In genomic region chr14:37874429-37875109, GRCh38 we compare ENCODE assay signal across 8 cellular contexts.
DNase-seq lines count a peak whose midpoint lies in the region; ATAC-seq and TF ChIP-seq lines count a peak whose summit lies in the region.

No MANE protein-coding gene starts in this region.

- no peaks in the 10 kb centered on the region for H3K27me3 ChIP-seq in GM23338 (ENCODE audit: insufficient read depth)
- no peaks in the 10 kb centered on the region for H3K27me3 ChIP-seq in gastroesophageal sphincter
- H3K27me3 ChIP-seq in parathyroid adenoma (ENCODE audit: control insufficient read depth, insufficient read depth, low read length), result no peaks in the 10 kb centered on the region

- H3K9me3 ChIP-seq in gastroesophageal sphincter (no peaks in the 10 kb centered on the region), parathyroid adenoma (ENCODE audit: control insufficient read depth, low read length) (no peaks in the 10 kb centered on the region)

- H3K4me3 ChIP-seq in GM23338 (no peak overlapping the region), gastroesophageal sphincter (no peak overlapping the region), parathyroid adenoma (ENCODE audit: low read depth, low read length) (no peak overlapping the region)

- no peak overlapping the region for H3K4me2 ChIP-seq in GM23338
- H3K4me2 ChIP-seq in parathyroid adenoma (ENCODE audit: low read length), result no peak overlapping the region

- H3K36me3 Mint-ChIP-seq in GM23338 (ENCODE audit: low read depth) (no peaks in the 10 kb centered on the region), type B pancreatic cell (no peaks in the 10 kb centered on the region)
- no peaks in the 10 kb centered on the region for H3K36me3 Mint-ChIP-seq in activated T-helper 17 cell treated with anti-CD3 and anti-CD28 coated beads, Interleukin-2, amount 50 U/mL, for 72 hours (ENCODE audit: low read depth)

- H3K27ac ChIP-seq in GM23338 (ENCODE audit: low read depth) (no peak overlapping the region), RWPE1 (no peak overlapping the region), gastroesophageal sphincter (no peak overlapping the region), parathyroid adenoma (no peak overlapping the region)

- H3K4me1 ChIP-seq in GM23338 (ENCODE audit: insufficient read depth), result no peaks in the 10 kb centered on the region
- H3K4me1 ChIP-seq in gastroesophageal sphincter, result peaks cover 0 to 11% (median 0%) of the 10 kb centered on the region in 3 donors
- no peaks in the 10 kb centered on the region for H3K4me1 ChIP-seq in parathyroid adenoma

- no peaks in the 10 kb centered on the region for H4K20me1 ChIP-seq in GM23338 (replicated peaks; ENCODE audit: insufficient read depth)

- peaks cover 10% of the 10 kb centered on the region for H3K27me3 Mint-ChIP-seq in GM23338 (ENCODE audit: insufficient read depth, low read depth, poor library complexity)
- H3K27me3 Mint-ChIP-seq in activated T-helper 17 cell treated with anti-CD3 and anti-CD28 coated beads, Interleukin-2, amount 50 U/mL, for 72 hours, result no peaks in the 10 kb centered on the region
- peaks cover 11% of the 10 kb centered on the region for H3K27me3 Mint-ChIP-seq in type B pancreatic cell

- H3K4me3 Mint-ChIP-seq in GM23338 (no peak overlapping the region), type B pancreatic cell (no peak overlapping the region)
- H3K4me3 Mint-ChIP-seq in activated T-helper 17 cell treated with anti-CD3 and anti-CD28 coated beads, Interleukin-2, amount 50 U/mL, for 72 hours, result no peak overlapping the region

- DNase-seq in GDM1 (lab: John Stamatoyannopoulos, UW), result peak; percentile 32
- peak; percentile 92 for DNase-seq in GM23338 (ENCODE audit: low spot score)
- peak; percentile 69 for DNase-seq in LHCN-M2 (ENCODE audit: low read depth)
- DNase-seq in RWPE1 (ENCODE audit: low spot score), result peak; percentile 77
- DNase-seq in type B pancreatic cell (ENCODE audit: extremely low spot score, unreplicated experiment), result peak; percentile 88

- no peaks in the 10 kb centered on the region for H3K9me2 ChIP-seq in GM23338 (ENCODE audit: insufficient read depth)

- H3K9ac ChIP-seq in parathyroid adenoma, result no peak overlapping the region

- H3K27ac Mint-ChIP-seq in GM23338 (no peak overlapping the region), type B pancreatic cell (peak overlapping the region; percentile 5)
- H3K27ac Mint-ChIP-seq in activated T-helper 17 cell treated with anti-CD3 and anti-CD28 coated beads, Interleukin-2, amount 50 U/mL, for 72 hours, result no peak overlapping the region

- H3K9me3 Mint-ChIP-seq in GM23338 (no peaks in the 10 kb centered on the region), type B pancreatic cell (no peaks in the 10 kb centered on the region)
- H3K9me3 Mint-ChIP-seq in activated T-helper 17 cell treated with anti-CD3 and anti-CD28 coated beads, Interleukin-2, amount 50 U/mL, for 72 hours, result no peaks in the 10 kb centered on the region

- H3K36me3 ChIP-seq in GM23338 (ENCODE audit: insufficient read depth) (no peaks in the 10 kb centered on the region), gastroesophageal sphincter (no peaks in the 10 kb centered on the region), parathyroid adenoma (ENCODE audit: control insufficient read depth, insufficient read depth, low read length) (no peaks in the 10 kb centered on the region)

- TF ChIP-seq CTCF in GM23338 (conservative IDR thresholded peaks at IDR 0.05; ENCODE audit: low read depth in 2 of 2) (peak; percentile 94 to 96), RWPE1 (conservative IDR thresholded peaks at IDR 0.05; ENCODE audit: low read depth) (peak; percentile 85), gastroesophageal sphincter (IDR thresholded peaks at IDR 0.05) (peak; percentile 53 to 88 (median 73)), parathyroid adenoma (IDR thresholded peaks at IDR 0.05) (peak; percentile 68), type B pancreatic cell (conservative IDR thresholded peaks at IDR 0.05) (peak; percentile 93)

- no peak for TF ChIP-seq EP300 in gastroesophageal sphincter (IDR thresholded peaks at IDR 0.05)

- POLR2A ChIA-PET in RWPE1 (lab: Yijun Ruan, JAX; ENCODE audit: low non-redundant PET), result no interaction called here

- CTCF ChIA-PET in RWPE1 (lab: Yijun Ruan, JAX), result interaction anchor here (0.5 to 1.3 kb wide), 15 partner anchors 18 to 644 kb away, joined by 3 to 15 read pairs (median 4); partner anchors contain the start of gene FOXA1

- H3K4me1 Mint-ChIP-seq in GM23338, result peaks cover 18% of the 10 kb centered on the region
- peaks cover 6% of the 10 kb centered on the region for H3K4me1 Mint-ChIP-seq in activated T-helper 17 cell treated with anti-CD3 and anti-CD28 coated beads, Interleukin-2, amount 50 U/mL, for 72 hours
- peaks cover 17% of the 10 kb centered on the region for H3K4me1 Mint-ChIP-seq in type B pancreatic cell (ENCODE audit: unreplicated experiment)

- TF ChIP-seq POLR2A in gastroesophageal sphincter (IDR thresholded peaks at IDR 0.05), result no peak

- ATAC-seq in GM23338 (peak; percentile 97), gastroesophageal sphincter (peak; percentile 61)
- ATAC-seq in activated T-helper 17 cell treated with anti-CD3 and anti-CD28 coated beads, Interleukin-2, amount 50 U/mL, for 72 hours (replicated peaks), result peak; percentile 74

- H3K79me2 ChIP-seq in GM23338 (replicated peaks; ENCODE audit: insufficient read depth) (no peaks in the 10 kb centered on the region), parathyroid adenoma (no peaks in the 10 kb centered on the region)

- no peaks in the 10 kb centered on the region for H3F3A ChIP-seq in GM23338 (replicated peaks; ENCODE audit: low read depth)

- peak overlapping the region; percentile 44; the same call in 1 of the 2 replicates for H2AFZ ChIP-seq in GM23338
- H2AFZ ChIP-seq in parathyroid adenoma, result no peak overlapping the region

- 32 to 56% methylated on average over 8 to 14 of the region's 15 CpGs for WGBS in gastroesophageal sphincter (ENCODE audit: low coverage in 1 of 2), 2 donors

TF ChIP-seq in GM23338, 12 proteins besides CTCF, POLR2A, EP300 and RAD21 (continues in another document):
- no peak for TF ChIP-seq POLR2AphosphoS5 (IDR thresholded peaks at IDR 0.05; ENCODE audit: low read depth)
- no peak for TF ChIP-seq REST (IDR thresholded peaks at IDR 0.05; ENCODE audit: unreplicated experiment)
- no peak for TF ChIP-seq ZNF114 (CRISPR knock-in tag; IDR thresholded peaks at IDR 0.05)
- no peak for TF ChIP-seq CREB1 (CRISPR knock-in tag; IDR thresholded peaks at IDR 0.05; ENCODE audit: low read depth)

Comparison
In these comparisons a context has a peak if more than half of its experiments do, and no peak if none do; other contexts are left out.
1. DNase-seq: peak in every context shown above with its lines; median percentile 92 in GM23338; 88 in type B pancreatic cell; 77 in RWPE1; 69 in LHCN-M2; 32 in GDM1.